ENCODE assay signal across 1 cellular context in the genomic region with DNA sequence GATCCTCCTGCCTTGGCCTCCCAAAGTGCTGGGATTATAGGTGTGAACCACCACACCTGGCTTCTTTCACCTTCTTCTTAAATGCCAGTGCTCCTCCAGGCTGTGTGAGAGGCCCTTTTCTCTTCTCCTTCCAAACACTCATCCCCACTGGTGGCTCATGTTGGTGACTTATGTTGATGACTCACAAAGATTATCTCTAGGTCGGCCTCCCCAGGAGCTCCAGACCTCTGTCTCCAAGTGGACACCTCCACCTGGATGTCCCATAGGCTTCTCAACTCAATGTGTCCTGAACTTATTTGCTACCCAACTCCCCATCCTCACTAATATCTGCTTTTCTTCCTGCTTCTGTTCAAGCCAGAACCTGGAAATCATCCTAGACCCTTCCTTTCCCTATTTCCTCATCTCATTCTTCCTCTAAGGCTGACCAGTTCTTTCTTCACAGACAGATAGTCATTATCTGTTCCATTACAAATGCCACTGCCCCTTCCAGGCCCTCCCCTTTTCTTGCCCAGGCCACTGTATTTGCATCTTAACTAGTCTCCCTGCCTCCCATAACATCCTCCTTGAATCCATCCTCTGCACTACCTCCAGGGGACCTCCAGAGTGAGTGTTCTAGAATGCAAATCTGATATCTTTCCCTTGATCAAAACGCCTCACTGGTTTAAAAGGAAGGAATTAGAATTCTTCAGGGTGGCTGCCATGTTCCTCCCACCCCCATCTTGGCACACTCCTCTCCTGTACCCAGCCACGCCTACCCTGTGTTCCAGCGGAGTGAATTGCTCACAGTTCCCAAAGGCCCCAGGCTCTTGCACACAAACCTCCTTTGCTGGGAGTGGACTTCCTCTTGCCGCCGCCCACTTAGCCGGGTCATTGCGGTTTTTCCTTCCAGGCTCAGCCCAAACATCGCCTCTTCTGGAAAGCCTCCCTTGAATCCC.
TF ChIP-seq lines count a peak whose summit lies in the region.

No MANE protein-coding gene starts in this region.

TF ChIP-seq in K562, 482 proteins besides CTCF, POLR2A, EP300 and RAD21 (continued from another document and continues in another):
- no peak for TF ChIP-seq CUX1 (CRISPR knock-in tag; IDR thresholded peaks at IDR 0.05)
- TF ChIP-seq PCBP1 (IDR thresholded peaks at IDR 0.05; ENCODE audit: low read depth, low read length, poor library complexity, severe bottlenecking): no peak
- TF ChIP-seq RBM14 (IDR thresholded peaks at IDR 0.05; ENCODE audit: borderline replicate concordance, insufficient read depth, low read depth, low read length): no peak
- no peak for TF ChIP-seq TGIF2 (CRISPR knock-in tag; IDR thresholded peaks at IDR 0.05)
- TF ChIP-seq, protein P1, sequence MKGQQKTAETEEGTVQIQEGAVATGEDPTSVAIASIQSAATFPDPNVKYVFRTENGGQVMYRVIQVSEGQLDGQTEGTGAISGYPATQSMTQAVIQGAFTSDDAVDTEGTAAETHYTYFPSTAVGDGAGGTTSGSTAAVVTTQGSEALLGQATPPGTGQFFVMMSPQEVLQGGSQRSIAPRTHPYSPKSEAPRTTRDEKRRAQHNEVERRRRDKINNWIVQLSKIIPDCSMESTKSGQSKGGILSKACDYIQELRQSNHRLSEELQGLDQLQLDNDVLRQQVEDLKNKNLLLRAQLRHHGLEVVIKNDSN (CRISPR knock-in tag; IDR thresholded peaks at IDR 0.05): no peak
- TF ChIP-seq, protein P2, sequence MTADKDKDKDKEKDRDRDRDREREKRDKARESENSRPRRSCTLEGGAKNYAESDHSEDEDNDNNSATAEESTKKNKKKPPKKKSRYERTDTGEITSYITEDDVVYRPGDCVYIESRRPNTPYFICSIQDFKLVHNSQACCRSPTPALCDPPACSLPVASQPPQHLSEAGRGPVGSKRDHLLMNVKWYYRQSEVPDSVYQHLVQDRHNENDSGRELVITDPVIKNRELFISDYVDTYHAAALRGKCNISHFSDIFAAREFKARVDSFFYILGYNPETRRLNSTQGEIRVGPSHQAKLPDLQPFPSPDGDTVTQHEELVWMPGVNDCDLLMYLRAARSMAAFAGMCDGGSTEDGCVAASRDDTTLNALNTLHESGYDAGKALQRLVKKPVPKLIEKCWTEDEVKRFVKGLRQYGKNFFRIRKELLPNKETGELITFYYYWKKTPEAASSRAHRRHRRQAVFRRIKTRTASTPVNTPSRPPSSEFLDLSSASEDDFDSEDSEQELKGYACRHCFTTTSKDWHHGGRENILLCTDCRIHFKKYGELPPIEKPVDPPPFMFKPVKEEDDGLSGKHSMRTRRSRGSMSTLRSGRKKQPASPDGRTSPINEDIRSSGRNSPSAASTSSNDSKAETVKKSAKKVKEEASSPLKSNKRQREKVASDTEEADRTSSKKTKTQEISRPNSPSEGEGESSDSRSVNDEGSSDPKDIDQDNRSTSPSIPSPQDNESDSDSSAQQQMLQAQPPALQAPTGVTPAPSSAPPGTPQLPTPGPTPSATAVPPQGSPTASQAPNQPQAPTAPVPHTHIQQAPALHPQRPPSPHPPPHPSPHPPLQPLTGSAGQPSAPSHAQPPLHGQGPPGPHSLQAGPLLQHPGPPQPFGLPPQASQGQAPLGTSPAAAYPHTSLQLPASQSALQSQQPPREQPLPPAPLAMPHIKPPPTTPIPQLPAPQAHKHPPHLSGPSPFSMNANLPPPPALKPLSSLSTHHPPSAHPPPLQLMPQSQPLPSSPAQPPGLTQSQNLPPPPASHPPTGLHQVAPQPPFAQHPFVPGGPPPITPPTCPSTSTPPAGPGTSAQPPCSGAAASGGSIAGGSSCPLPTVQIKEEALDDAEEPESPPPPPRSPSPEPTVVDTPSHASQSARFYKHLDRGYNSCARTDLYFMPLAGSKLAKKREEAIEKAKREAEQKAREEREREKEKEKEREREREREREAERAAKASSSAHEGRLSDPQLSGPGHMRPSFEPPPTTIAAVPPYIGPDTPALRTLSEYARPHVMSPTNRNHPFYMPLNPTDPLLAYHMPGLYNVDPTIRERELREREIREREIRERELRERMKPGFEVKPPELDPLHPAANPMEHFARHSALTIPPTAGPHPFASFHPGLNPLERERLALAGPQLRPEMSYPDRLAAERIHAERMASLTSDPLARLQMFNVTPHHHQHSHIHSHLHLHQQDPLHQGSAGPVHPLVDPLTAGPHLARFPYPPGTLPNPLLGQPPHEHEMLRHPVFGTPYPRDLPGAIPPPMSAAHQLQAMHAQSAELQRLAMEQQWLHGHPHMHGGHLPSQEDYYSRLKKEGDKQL (CRISPR knock-in tag; IDR thresholded peaks at IDR 0.05; ENCODE audit: borderline replicate concordance): no peak
- 0 out of 2 replicates have a peak, but pooled peaks have one; percentile 8 for TF ChIP-seq ZNF584 (CRISPR knock-in tag; IDR thresholded peaks at IDR 0.05; ENCODE audit: low read depth)
- no peak for TF ChIP-seq ZNF232 (CRISPR knock-in tag; IDR thresholded peaks at IDR 0.05)
- TF ChIP-seq ZNF143 (CRISPR knock-in tag; IDR thresholded peaks at IDR 0.05): no peak
- no peak for TF ChIP-seq CBFA2T3 (IDR thresholded peaks at IDR 0.05)
- no peak for TF ChIP-seq PPARD (CRISPR knock-in tag; IDR thresholded peaks at IDR 0.05)
- TF ChIP-seq SP1 (CRISPR knock-in tag; IDR thresholded peaks at IDR 0.05): no peak
- TF ChIP-seq ESRRA (IDR thresholded peaks at IDR 0.05; ENCODE audit: borderline replicate concordance, low read depth): peak; percentile 85; the same call in 1 of the 2 replicates
- peak; percentile 90 for TF ChIP-seq ZEB2 (IDR thresholded peaks at IDR 0.05)
- TF ChIP-seq MTF1 (CRISPR knock-in tag; IDR thresholded peaks at IDR 0.05; ENCODE audit: borderline replicate concordance): no peak
- no peak for TF ChIP-seq SAP30 (IDR thresholded peaks at IDR 0.05; ENCODE audit: borderline replicate concordance, insufficient read depth, low read depth, low read length, poor library complexity, severe bottlenecking)
- TF ChIP-seq ZSCAN32 (CRISPR knock-in tag; IDR thresholded peaks at IDR 0.05): no peak
- TF ChIP-seq, protein P3, sequence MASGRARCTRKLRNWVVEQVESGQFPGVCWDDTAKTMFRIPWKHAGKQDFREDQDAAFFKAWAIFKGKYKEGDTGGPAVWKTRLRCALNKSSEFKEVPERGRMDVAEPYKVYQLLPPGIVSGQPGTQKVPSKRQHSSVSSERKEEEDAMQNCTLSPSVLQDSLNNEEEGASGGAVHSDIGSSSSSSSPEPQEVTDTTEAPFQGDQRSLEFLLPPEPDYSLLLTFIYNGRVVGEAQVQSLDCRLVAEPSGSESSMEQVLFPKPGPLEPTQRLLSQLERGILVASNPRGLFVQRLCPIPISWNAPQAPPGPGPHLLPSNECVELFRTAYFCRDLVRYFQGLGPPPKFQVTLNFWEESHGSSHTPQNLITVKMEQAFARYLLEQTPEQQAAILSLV (tag; IDR thresholded peaks at IDR 0.05): no peak
- TF ChIP-seq ZFP91 (CRISPR knock-in tag; IDR thresholded peaks at IDR 0.05): no peak
- TF ChIP-seq RBM39 (optimal IDR thresholded peaks at IDR 0.05; ENCODE audit: low read depth, low read length): no peak
- TF ChIP-seq ZNF274 (IDR thresholded peaks at IDR 0.05; ENCODE audit: borderline replicate concordance, low read depth, low read length): no peak
- TF ChIP-seq, protein P4, sequence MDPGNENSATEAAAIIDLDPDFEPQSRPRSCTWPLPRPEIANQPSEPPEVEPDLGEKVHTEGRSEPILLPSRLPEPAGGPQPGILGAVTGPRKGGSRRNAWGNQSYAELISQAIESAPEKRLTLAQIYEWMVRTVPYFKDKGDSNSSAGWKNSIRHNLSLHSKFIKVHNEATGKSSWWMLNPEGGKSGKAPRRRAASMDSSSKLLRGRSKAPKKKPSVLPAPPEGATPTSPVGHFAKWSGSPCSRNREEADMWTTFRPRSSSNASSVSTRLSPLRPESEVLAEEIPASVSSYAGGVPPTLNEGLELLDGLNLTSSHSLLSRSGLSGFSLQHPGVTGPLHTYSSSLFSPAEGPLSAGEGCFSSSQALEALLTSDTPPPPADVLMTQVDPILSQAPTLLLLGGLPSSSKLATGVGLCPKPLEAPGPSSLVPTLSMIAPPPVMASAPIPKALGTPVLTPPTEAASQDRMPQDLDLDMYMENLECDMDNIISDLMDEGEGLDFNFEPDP (CRISPR knock-in tag; IDR thresholded peaks at IDR 0.05): no peak
- peak; percentile 91 for TF ChIP-seq SPI1 (IDR thresholded peaks at IDR 0.05; ENCODE audit: borderline replicate concordance, low read depth, low read length)
- no peak for TF ChIP-seq GATAD2A (IDR thresholded peaks at IDR 0.05)
- TF ChIP-seq JUN (IDR thresholded peaks at IDR 0.05; ENCODE audit: borderline replicate concordance, low read depth, low read length): peak; percentile 75
- no peak for TF ChIP-seq JUN (CRISPR knock-in tag; IDR thresholded peaks at IDR 0.05; ENCODE audit: borderline replicate concordance)
- TF ChIP-seq ZNF695 (CRISPR knock-in tag; IDR thresholded peaks at IDR 0.05): no peak
- peak in 1 of 2 experiments; percentile 13; a peak in 1 of 4 replicates for TF ChIP-seq RCOR1 (IDR thresholded peaks at IDR 0.05; ENCODE audit: borderline replicate concordance in 1 of 2, low read depth in 2 of 2, low read length in 2 of 2)
- TF ChIP-seq, protein P5, sequence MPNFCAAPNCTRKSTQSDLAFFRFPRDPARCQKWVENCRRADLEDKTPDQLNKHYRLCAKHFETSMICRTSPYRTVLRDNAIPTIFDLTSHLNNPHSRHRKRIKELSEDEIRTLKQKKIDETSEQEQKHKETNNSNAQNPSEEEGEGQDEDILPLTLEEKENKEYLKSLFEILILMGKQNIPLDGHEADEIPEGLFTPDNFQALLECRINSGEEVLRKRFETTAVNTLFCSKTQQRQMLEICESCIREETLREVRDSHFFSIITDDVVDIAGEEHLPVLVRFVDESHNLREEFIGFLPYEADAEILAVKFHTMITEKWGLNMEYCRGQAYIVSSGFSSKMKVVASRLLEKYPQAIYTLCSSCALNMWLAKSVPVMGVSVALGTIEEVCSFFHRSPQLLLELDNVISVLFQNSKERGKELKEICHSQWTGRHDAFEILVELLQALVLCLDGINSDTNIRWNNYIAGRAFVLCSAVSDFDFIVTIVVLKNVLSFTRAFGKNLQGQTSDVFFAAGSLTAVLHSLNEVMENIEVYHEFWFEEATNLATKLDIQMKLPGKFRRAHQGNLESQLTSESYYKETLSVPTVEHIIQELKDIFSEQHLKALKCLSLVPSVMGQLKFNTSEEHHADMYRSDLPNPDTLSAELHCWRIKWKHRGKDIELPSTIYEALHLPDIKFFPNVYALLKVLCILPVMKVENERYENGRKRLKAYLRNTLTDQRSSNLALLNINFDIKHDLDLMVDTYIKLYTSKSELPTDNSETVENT (CRISPR knock-in tag; IDR thresholded peaks at IDR 0.05): no peak
- TF ChIP-seq ELF2 (CRISPR knock-in tag; IDR thresholded peaks at IDR 0.05): peak; percentile 55; the same call in 1 of the 2 replicates
- TF ChIP-seq CBX1 (IDR thresholded peaks at IDR 0.05; ENCODE audit: low read depth): no peak
- TF ChIP-seq, protein P6, sequence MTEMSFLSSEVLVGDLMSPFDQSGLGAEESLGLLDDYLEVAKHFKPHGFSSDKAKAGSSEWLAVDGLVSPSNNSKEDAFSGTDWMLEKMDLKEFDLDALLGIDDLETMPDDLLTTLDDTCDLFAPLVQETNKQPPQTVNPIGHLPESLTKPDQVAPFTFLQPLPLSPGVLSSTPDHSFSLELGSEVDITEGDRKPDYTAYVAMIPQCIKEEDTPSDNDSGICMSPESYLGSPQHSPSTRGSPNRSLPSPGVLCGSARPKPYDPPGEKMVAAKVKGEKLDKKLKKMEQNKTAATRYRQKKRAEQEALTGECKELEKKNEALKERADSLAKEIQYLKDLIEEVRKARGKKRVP (CRISPR knock-in tag; IDR thresholded peaks at IDR 0.05): no peak
- 0 out of 2 replicates have a peak, but pooled peaks have one; percentile 27 for TF ChIP-seq LEF1 (IDR thresholded peaks at IDR 0.05)
